20 cellular contexts compared by ENCODE assay signal in genomic region chr1:109944541-109944940, GRCh38. TPM values are rescaled to one million over a fixed set of nuclear protein-coding genes. Genes with fewer than 3 reads are reported as not detected.
DNase-seq lines count a peak whose midpoint lies in the region; ATAC-seq, FAIRE-seq and TF ChIP-seq lines count a peak whose summit lies in the region.
"Had no signal": no experiment of that assay in that cellular context is flagged by ENCODE, and none has a peak within 500 bp of the region (broad histone marks: within the 10 kb centered on the region; RNA-seq: fewer than 3 reads in every experiment).

No MANE protein-coding gene starts in this region.

- H3K27me3 Mint-ChIP-seq in activated CD8-positive, alpha-beta T cell treated with anti-CD3 and anti-CD28 coated beads, Interleukin-2, amount 10 ng/mL, durations not matched to agents 7 days and 5 days (ENCODE audit: low read depth): peaks cover 7% of the 10 kb centered on the region
- no peaks in the 10 kb centered on the region for H3K27me3 Mint-ChIP-seq in activated CD8-positive, alpha-beta T cell treated with anti-CD3 and anti-CD28 coated beads for 36 hours
- H3K27me3 Mint-ChIP-seq in osteocyte (ENCODE audit: unreplicated experiment): no peaks in the 10 kb centered on the region

- H2AFZ ChIP-seq in PC-9 (0 out of 2 replicates have a peak overlapping the region, but pooled peaks have one; percentile 2), keratinocyte (ENCODE audit: control insufficient read depth, low read length) (no peak overlapping the region)
- H2AFZ ChIP-seq: GM23338 had no signal

- CTCF ChIA-PET in activated CD8-positive, alpha-beta T cell treated with anti-CD3 and anti-CD28 coated beads, Interleukin-2, amount 10 ng/mL, durations not matched to agents 7 days and 5 days (lab: Charles Lee): interaction anchor here (0.8 to 1.9 kb wide), 6 partner anchors 21 to 304 kb away, joined by 3 to 17 read pairs (median 4); partner anchors contain the start of gene AHCYL1
- CTCF ChIA-PET in activated CD8-positive, alpha-beta T cell treated with anti-CD3 and anti-CD28 coated beads for 36 hours (lab: Charles Lee): interaction anchor here (0.7 to 2.0 kb wide), 3 partner anchors 14 to 40 kb away, joined by 3 to 5 read pairs (median 3); partner anchors contain the start of gene AHCYL1
- CTCF ChIA-PET in PC-9 (lab: Charles Lee): no interaction called here

- H4K20me1 ChIP-seq in PC-9 (ENCODE audit: insufficient read depth): no peaks in the 10 kb centered on the region
- no peaks in the 10 kb centered on the region for H4K20me1 ChIP-seq in keratinocyte (ENCODE audit: control insufficient read depth, extremely low read depth, insufficient read depth, low read length)

- peaks cover 24% of the 10 kb centered on the region for H3F3A ChIP-seq in PC-9 (ENCODE audit: insufficient read depth, low read depth)

- no peaks in the 10 kb centered on the region for H3K9me3 Mint-ChIP-seq in activated CD8-positive, alpha-beta T cell treated with anti-CD3 and anti-CD28 coated beads, Interleukin-2, amount 10 ng/mL, durations not matched to agents 7 days and 5 days (ENCODE audit: insufficient read depth)
- no peaks in the 10 kb centered on the region for H3K9me3 Mint-ChIP-seq in activated CD8-positive, alpha-beta T cell treated with anti-CD3 and anti-CD28 coated beads for 36 hours
- peaks cover 1% of the 10 kb centered on the region for H3K9me3 Mint-ChIP-seq in osteocyte (ENCODE audit: unreplicated experiment)

- intact Hi-C loops in activated CD8-positive, alpha-beta T cell treated with anti-CD3 and anti-CD28 coated beads for 36 hours (cut with micrococcal nuclease): no loop called here
- intact Hi-C loops in PC-9 (cut with micrococcal nuclease; ENCODE audit: unreplicated experiment): no loop called here

- H3K4me2 ChIP-seq in PC-9 (no peak overlapping the region), keratinocyte (ENCODE audit: control insufficient read depth, extremely low read depth, insufficient read depth, low read depth, low read length) (no peak overlapping the region)
- H3K4me2 ChIP-seq: A549, GM23338 had no signal

- in situ Hi-C loops in KBM-7 (cut with MboI; ENCODE audit: low pct_unique_long_range_greater_than_20kb, low sequenced_read_pairs): no loop called here

- H3K9me3 ChIP-seq in PC-9 (ENCODE audit: insufficient read depth, low read depth): 0 out of 2 replicates have a peak, but pooled peaks cover 4% of the 10 kb centered on the region
- H3K9me3 ChIP-seq in keratinocyte (ENCODE audit: control insufficient read depth, low read depth, low read length): no peaks in the 10 kb centered on the region
- H3K9me3 ChIP-seq: A549 had no signal

- H3K36me3 ChIP-seq in PC-9 (ENCODE audit: low read depth): no peaks in the 10 kb centered on the region
- H3K36me3 ChIP-seq in keratinocyte (ENCODE audit: control insufficient read depth in 2 of 2, extremely low read depth in 1 of 2, insufficient read depth in 2 of 2, low read length in 2 of 2): no peaks in the 10 kb centered on the region

- dilution Hi-C loops in keratinocyte (cut with MboI; ENCODE audit: extremely low pct_ligation_motif_present, low sequenced_read_pairs): no loop called here

- H3K4me3 ChIP-seq in PC-9 (no peak overlapping the region), keratinocyte (ENCODE audit: control insufficient read depth in 2 of 3, extremely low read depth in 1 of 3, insufficient read depth in 2 of 3, low read depth in 1 of 3, low read length in 3 of 3) (no peak overlapping the region)
- H3K4me3 ChIP-seq: A549, GM23338 had no signal

- no peak for TF ChIP-seq CTCF in activated CD8-positive, alpha-beta T cell treated with anti-CD3 and anti-CD28 coated beads for 36 hours (IDR thresholded peaks at IDR 0.05)
- TF ChIP-seq CTCF in PC-9 (conservative IDR thresholded peaks at IDR 0.05) (no peak), keratinocyte (optimal IDR thresholded peaks at IDR 0.05 in 1 of 3, IDR thresholded peaks at IDR 0.05 in 1 of 3, conservative IDR thresholded peaks at IDR 0.05 in 1 of 3; ENCODE audit: extremely low read depth in 1 of 3, insufficient read depth in 2 of 3, low read length in 3 of 3) (no peak), osteocyte (IDR thresholded peaks at IDR 0.05) (no peak)

- H3K9me2 ChIP-seq in PC-9 (ENCODE audit: insufficient read depth): no peaks in the 10 kb centered on the region

- BruUV-seq in PC-9 (replicated peaks; lab: Mats Ljungman, UMichigan): no TSS peak

- ATAC-seq in activated CD8-positive, alpha-beta T cell treated with anti-CD3 and anti-CD28 coated beads, Interleukin-2, amount 10 ng/mL, durations not matched to agents 7 days and 5 days: no peak
- ATAC-seq in activated CD8-positive, alpha-beta T cell treated with anti-CD3 and anti-CD28 coated beads for 36 hours: no peak
- no peak for ATAC-seq in HG03095 (IDR thresholded peaks at IDR 0.05; ENCODE audit: unreplicated experiment)
- no peak for ATAC-seq in HG03039 (IDR thresholded peaks at IDR 0.05; ENCODE audit: unreplicated experiment)
- ATAC-seq: A549, GM23338 had no signal

- peak overlapping the region; percentile 7 for H3K27ac Mint-ChIP-seq in activated CD8-positive, alpha-beta T cell treated with anti-CD3 and anti-CD28 coated beads, Interleukin-2, amount 10 ng/mL, durations not matched to agents 7 days and 5 days
- no peak overlapping the region for H3K27ac Mint-ChIP-seq in activated CD8-positive, alpha-beta T cell treated with anti-CD3 and anti-CD28 coated beads for 36 hours
- no peak overlapping the region for H3K27ac Mint-ChIP-seq in osteocyte (ENCODE audit: unreplicated experiment)
- H3K27ac Mint-ChIP-seq: CD14-positive monocyte, GM23338 had no signal

- H3K36me3 Mint-ChIP-seq in activated CD8-positive, alpha-beta T cell treated with anti-CD3 and anti-CD28 coated beads, Interleukin-2, amount 10 ng/mL, durations not matched to agents 7 days and 5 days (ENCODE audit: low read depth): no peaks in the 10 kb centered on the region
- H3K36me3 Mint-ChIP-seq in activated CD8-positive, alpha-beta T cell treated with anti-CD3 and anti-CD28 coated beads for 36 hours (ENCODE audit: low read depth): no peaks in the 10 kb centered on the region
- no peaks in the 10 kb centered on the region for H3K36me3 Mint-ChIP-seq in osteocyte (ENCODE audit: unreplicated experiment)
- H3K36me3 Mint-ChIP-seq: CD14-positive monocyte had no signal

- H3K4me3 Mint-ChIP-seq in activated CD8-positive, alpha-beta T cell treated with anti-CD3 and anti-CD28 coated beads, Interleukin-2, amount 10 ng/mL, durations not matched to agents 7 days and 5 days: no peak overlapping the region
- no peak overlapping the region for H3K4me3 Mint-ChIP-seq in activated CD8-positive, alpha-beta T cell treated with anti-CD3 and anti-CD28 coated beads for 36 hours
- no peak overlapping the region for H3K4me3 Mint-ChIP-seq in osteocyte (ENCODE audit: unreplicated experiment)
- H3K4me3 Mint-ChIP-seq: CD14-positive monocyte, GM23338 had no signal

- DNase-seq in activated CD8-positive, alpha-beta T cell treated with anti-CD3 and anti-CD28 coated beads, Interleukin-2, amount 10 ng/mL, durations not matched to agents 7 days and 5 days: no peak
- no peak for DNase-seq in activated CD8-positive, alpha-beta T cell treated with anti-CD3 and anti-CD28 coated beads for 36 hours
- peak; percentile 25 for DNase-seq in KBM-7
- no peak for DNase-seq in PC-9
- no peak for DNase-seq in keratinocyte (ENCODE audit: low read depth, low spot score)
- DNase-seq in osteocyte (ENCODE audit: extremely low spot score, unreplicated experiment): no peak
- DNase-seq: COR-L47, GDM1, Karpas-422, NCI-H1092, NCI-H187, NCI-H446, NCI-H748 treated with DMSO at 0.1 percent for 48 hours, SIG-M5, SW 1271 had no signal

- H3K4me1 ChIP-seq in PC-9 (replicated peaks; ENCODE audit: insufficient read depth): peaks cover 36% of the 10 kb centered on the region
- H3K4me1 ChIP-seq in keratinocyte (ENCODE audit: control insufficient read depth, extremely low read depth, insufficient read depth, low read length): no peaks in the 10 kb centered on the region

- peaks cover 6% of the 10 kb centered on the region for H3K4me1 Mint-ChIP-seq in activated CD8-positive, alpha-beta T cell treated with anti-CD3 and anti-CD28 coated beads, Interleukin-2, amount 10 ng/mL, durations not matched to agents 7 days and 5 days (ENCODE audit: low read depth)
- peaks cover 10% of the 10 kb centered on the region for H3K4me1 Mint-ChIP-seq in activated CD8-positive, alpha-beta T cell treated with anti-CD3 and anti-CD28 coated beads for 36 hours (ENCODE audit: low read depth)
- H3K4me1 Mint-ChIP-seq in osteocyte (ENCODE audit: unreplicated experiment): no peaks in the 10 kb centered on the region

- peak; percentile 55 for FAIRE-seq in keratinocyte (lab: Jason Lieb, UNC)
- FAIRE-seq: A549 had no signal

- H3K27ac ChIP-seq in PC-9: no peak overlapping the region
- H3K27ac ChIP-seq in keratinocyte (ENCODE audit: control insufficient read depth, insufficient read depth, low read length): no peak overlapping the region

- H3K27me3 ChIP-seq in PC-9 (ENCODE audit: insufficient read depth, low read depth) (no peaks in the 10 kb centered on the region), keratinocyte (ENCODE audit: control insufficient read depth, extremely low read depth, insufficient read depth, low read length) (no peaks in the 10 kb centered on the region)

- no peak overlapping the region for H3K9ac ChIP-seq in keratinocyte (ENCODE audit: control insufficient read depth, extremely low read depth, insufficient read depth, low read length)

- H3K9me1 ChIP-seq in keratinocyte (ENCODE audit: control insufficient read depth, extremely low read depth, insufficient read depth, low read length): no peaks in the 10 kb centered on the region

- POLR2A ChIA-PET in activated CD8-positive, alpha-beta T cell treated with anti-CD3 and anti-CD28 coated beads, Interleukin-2, amount 10 ng/mL, durations not matched to agents 7 days and 5 days (lab: Charles Lee): interaction anchor here (0.7 kb wide), 1 partner anchor 12 kb away, joined by 3 read pairs; no protein-coding TSS in a partner anchor
- POLR2A ChIA-PET in activated CD8-positive, alpha-beta T cell treated with anti-CD3 and anti-CD28 coated beads for 36 hours (lab: Charles Lee): interaction anchor here (0.8 kb wide), 1 partner anchor 37 kb away, joined by 3 read pairs; no protein-coding TSS in a partner anchor
- POLR2A ChIA-PET in PC-9 (lab: Charles Lee; ENCODE audit: unreplicated experiment): no interaction called here

- H3K79me2 ChIP-seq in PC-9 (ENCODE audit: low read depth) (no peaks in the 10 kb centered on the region), keratinocyte (ENCODE audit: control insufficient read depth, insufficient read depth, low read length) (no peaks in the 10 kb centered on the region)

RNA-seq across cellular contexts. Expression of gene CSF1, which starts 33.9 kb away (rescaled TPM):
- total RNA-seq in activated CD8-positive, alpha-beta T cell treated with anti-CD3 and anti-CD28 coated beads, Interleukin-2, amount 10 ng/mL, durations not matched to agents 7 days and 5 days: 10 to 100 TPM; 40.3 to 41.1 TPM
- 10 to 100 TPM; 28.3 to 33.3 TPM for total RNA-seq in activated CD8-positive, alpha-beta T cell treated with anti-CD3 and anti-CD28 coated beads for 36 hours
- total RNA-seq in PC-9 (2021) (29.8 and 35.2 TPM in 2 replicates), osteocyte (27.9 and 36.2 TPM in 2 replicates)
- polyA plus RNA-seq in keratinocyte: 1.5 to 2.3 TPM (median 1.8 TPM) in 3 replicates
- not detected for polyA plus RNA-seq in keratinocyte (2011; ENCODE audit: low read depth)
- polyA plus RNA-seq in keratinocyte (2011; cell fraction: cytosol; rRNA removed): 0.90 and 1.5 TPM in 2 replicates
- 3.6 and 5.6 TPM in 2 replicates for polyA plus RNA-seq in keratinocyte (2011; cell fraction: nucleus; rRNA removed)
- polyA plus RNA-seq in keratinocyte (2012; ENCODE audit: low replicate concordance): 0.34 and 1.4 TPM in 2 replicates
- polyA minus RNA-seq in keratinocyte: 0.32 to 2.8 TPM (median 1.2 TPM) in 3 replicates
- 0.96 TPM for polyA minus RNA-seq in keratinocyte (2011; cell fraction: cytosol; rRNA and poly(A)+ RNA removed)
- 3.5 and 4.2 TPM in 2 replicates for polyA minus RNA-seq in keratinocyte (2011; cell fraction: nucleus; rRNA and poly(A)+ RNA removed)

RNA-seq across cellular contexts. Expression of gene AHCYL1, which starts 40.0 kb away (rescaled TPM):
- total RNA-seq in activated CD8-positive, alpha-beta T cell treated with anti-CD3 and anti-CD28 coated beads, Interleukin-2, amount 10 ng/mL, durations not matched to agents 7 days and 5 days: 10 to 100 TPM; 55.0 to 64.5 TPM
- 10 to 100 TPM; 77.8 to 79.1 TPM for total RNA-seq in activated CD8-positive, alpha-beta T cell treated with anti-CD3 and anti-CD28 coated beads for 36 hours
- 143 and 147 TPM in 2 replicates for total RNA-seq in PC-9 (2021)
- polyA plus RNA-seq in keratinocyte: 50.2 to 64.8 TPM (median 61.6 TPM) in 3 replicates
- 66.6 TPM for polyA plus RNA-seq in keratinocyte (2011; ENCODE audit: low read depth)
- 47.6 and 70.8 TPM in 2 replicates for polyA plus RNA-seq in keratinocyte (2011; cell fraction: cytosol; rRNA removed)
- polyA plus RNA-seq in keratinocyte (2011; cell fraction: nucleus; rRNA removed): 63.8 and 71.8 TPM in 2 replicates
- 57.3 and 60.0 TPM in 2 replicates for polyA plus RNA-seq in keratinocyte (2012; ENCODE audit: low replicate concordance)
- 44.2 to 62.5 TPM (median 56.9 TPM) in 3 replicates for polyA minus RNA-seq in keratinocyte
- polyA minus RNA-seq in keratinocyte (2011; cell fraction: cytosol; rRNA and poly(A)+ RNA removed): 28.8 TPM
- 24.9 and 46.2 TPM in 2 replicates for polyA minus RNA-seq in keratinocyte (2011; cell fraction: nucleus; rRNA and poly(A)+ RNA removed)
- 77.0 and 79.3 TPM in 2 replicates for total RNA-seq in osteocyte
